Comparison of ENCODE assay signal across 8 cellular contexts in the genomic region with DNA sequence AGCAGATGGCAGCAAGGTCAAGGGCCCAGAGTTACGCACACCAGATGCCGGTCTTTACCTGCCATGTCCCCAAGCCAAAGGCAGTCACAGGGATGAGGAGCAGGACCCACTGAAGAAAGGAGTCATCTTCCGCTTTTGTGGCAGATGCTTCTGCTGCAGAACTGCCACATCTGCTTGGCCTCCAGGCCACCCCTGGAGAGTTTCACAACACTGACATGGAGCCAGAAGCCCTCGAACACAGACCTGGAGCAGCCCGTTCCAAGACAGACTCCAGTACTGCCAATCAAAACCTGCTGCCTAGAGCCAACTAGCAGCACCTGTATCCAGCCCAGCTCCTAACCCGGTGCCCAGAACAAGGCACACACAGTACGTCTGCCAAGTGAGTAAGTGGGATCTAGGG. TPM values are rescaled to one million over a fixed set of nuclear protein-coding genes. Genes with fewer than 3 reads are reported as not detected.
DNase-seq lines count a peak whose midpoint lies in the region; ATAC-seq and TF ChIP-seq lines count a peak whose summit lies in the region.
"Had no signal": no experiment of that assay in that cellular context is flagged by ENCODE, and none has a peak within 500 bp of the region (broad histone marks: within the 10 kb centered on the region; RNA-seq: fewer than 3 reads in every experiment).

No MANE protein-coding gene starts in this region.

- H3K27ac Mint-ChIP-seq in Caco-2 (ENCODE audit: unreplicated experiment) (no peak overlapping the region), natural killer cell (peak overlapping the region in 1 of 2 donors; percentile 77)
- peak overlapping the region; percentile 18 for H3K27ac Mint-ChIP-seq in activated CD4-positive, alpha-beta memory T cell treated with anti-CD3 and anti-CD28 coated beads for 36 hours

- H3K4me1 ChIP-seq in Caco-2 (peaks cover 15% of the 10 kb centered on the region), aorta (ENCODE audit: control insufficient read depth in 1 of 2, insufficient read depth in 2 of 2, low read length in 2 of 2) (no peaks in the 10 kb centered on the region)

- H3K4me3 Mint-ChIP-seq in Caco-2 (ENCODE audit: unreplicated experiment), result peak overlapping the region; percentile 86
- H3K4me3 Mint-ChIP-seq in activated CD4-positive, alpha-beta memory T cell treated with anti-CD3 and anti-CD28 coated beads for 36 hours, result peak overlapping the region; percentile 84
- peak overlapping the region; percentile 35 for H3K4me3 Mint-ChIP-seq in natural killer cell

- DNase-seq in Caco-2, result no peak
- no peak for DNase-seq in Jurkat, Clone E6-1 (ENCODE audit: low read depth, low spot score)
- no peak for DNase-seq in activated CD4-positive, alpha-beta memory T cell treated with anti-CD3 and anti-CD28 coated beads for 36 hours
- DNase-seq in natural killer cell, result no peak
- DNase-seq in aorta, result no peak
- DNase-seq in H7, result no peak
- DNase-seq: NCI-H1436 treated with DMSO at 0.1 percent for 48 hours had no signal

- H3K9me3 Mint-ChIP-seq in Caco-2 (ENCODE audit: unreplicated experiment) (no peaks in the 10 kb centered on the region), natural killer cell (no peaks in the 10 kb centered on the region)
- H3K9me3 Mint-ChIP-seq in activated CD4-positive, alpha-beta memory T cell treated with anti-CD3 and anti-CD28 coated beads for 36 hours, result no peaks in the 10 kb centered on the region

- peaks cover 94% of the 10 kb centered on the region for H3K36me3 Mint-ChIP-seq in Caco-2 (ENCODE audit: insufficient read depth, unreplicated experiment)
- peaks cover 35% of the 10 kb centered on the region for H3K36me3 Mint-ChIP-seq in activated CD4-positive, alpha-beta memory T cell treated with anti-CD3 and anti-CD28 coated beads for 36 hours
- H3K36me3 Mint-ChIP-seq in natural killer cell, result peaks cover 5% of the 10 kb centered on the region

- BruUV-seq in Caco-2 (replicated peaks; lab: Mats Ljungman, UMichigan), result no TSS peak

- H3K27me3 ChIP-seq in Caco-2 (replicated peaks; ENCODE audit: control insufficient read depth, insufficient read depth, low read length), result no peaks in the 10 kb centered on the region
- H3K27me3 ChIP-seq in aorta (ENCODE audit: control insufficient read depth in 1 of 2, insufficient read depth in 2 of 2, low read length in 1 of 2), result no peaks in the 10 kb centered on the region
- H3K27me3 ChIP-seq in H7 (ENCODE audit: control insufficient read depth, insufficient read depth, low read length), result no peaks in the 10 kb centered on the region

- no peak for ATAC-seq in natural killer cell
- ATAC-seq in aorta (ENCODE audit: low FRiP score), result no peak
- ATAC-seq in GM18517 (IDR thresholded peaks at IDR 0.05; ENCODE audit: unreplicated experiment), result no peak

- H3K36me3 ChIP-seq in Caco-2 (ENCODE audit: control insufficient read depth, insufficient read depth, low read length) (peaks cover 13% of the 10 kb centered on the region), aorta (ENCODE audit: control insufficient read depth in 1 of 2, insufficient read depth in 2 of 2, low read length in 1 of 2) (peaks cover 0 to 7% of the 10 kb centered on the region in 2 donors), H7 (replicated peaks; ENCODE audit: control insufficient read depth, insufficient read depth, low read length) (peaks cover 32% of the 10 kb centered on the region)

- H3K4me3 ChIP-seq in Caco-2 (ENCODE audit: low read depth, low read length) (no peak overlapping the region), aorta (ENCODE audit: low read length in 2 of 2) (no peak overlapping the region), H7 (ENCODE audit: insufficient read depth, low read depth, low read length) (no peak overlapping the region)
- H3K4me3 ChIP-seq in Jurkat, Clone E6-1 (ENCODE audit: low read length), result peak overlapping the region; percentile 77; the same call in 1 of the 2 replicates

- H3K27me3 Mint-ChIP-seq in Caco-2 (ENCODE audit: insufficient read depth, unreplicated experiment), result no peaks in the 10 kb centered on the region
- no peaks in the 10 kb centered on the region for H3K27me3 Mint-ChIP-seq in activated CD4-positive, alpha-beta memory T cell treated with anti-CD3 and anti-CD28 coated beads for 36 hours
- H3K27me3 Mint-ChIP-seq in natural killer cell (ENCODE audit: low read depth in 2 of 2), result no peaks in the 10 kb centered on the region

- CTCF ChIA-PET in Caco-2 (lab: Charles Lee), result no interaction called here
- CTCF ChIA-PET in activated CD4-positive, alpha-beta memory T cell treated with anti-CD3 and anti-CD28 coated beads for 36 hours (lab: Charles Lee), result interaction anchor here (1.0 to 7.6 kb wide), 3 partner anchors 16 to 211 kb away, joined by 3 to 69 read pairs (median 3); no protein-coding TSS in a partner anchor

- POLR2A ChIA-PET in Caco-2 (lab: Charles Lee), result no interaction called here
- POLR2A ChIA-PET in activated CD4-positive, alpha-beta memory T cell treated with anti-CD3 and anti-CD28 coated beads for 36 hours (lab: Charles Lee), result interaction anchor here (14.0 kb wide), 1 partner anchor 14 kb away, joined by 381 read pairs; no protein-coding TSS in a partner anchor

- TF ChIP-seq CTCF in Caco-2 (IDR thresholded peaks at IDR 0.05; ENCODE audit: insufficient read depth in 1 of 2, low read depth in 1 of 2, low read length in 1 of 2, severe bottlenecking in 1 of 2, unreplicated experiment in 1 of 2) (no peak), natural killer cell (IDR thresholded peaks at IDR 0.05) (no peak)

- no peak overlapping the region for H3K27ac ChIP-seq in aorta (ENCODE audit: low read depth in 1 of 2, low read length in 2 of 2)

- H3K4me1 Mint-ChIP-seq in Caco-2 (ENCODE audit: low read depth, unreplicated experiment) (peaks cover 13% of the 10 kb centered on the region), natural killer cell (peaks cover 26 to 36% of the 10 kb centered on the region in 2 donors)
- H3K4me1 Mint-ChIP-seq in activated CD4-positive, alpha-beta memory T cell treated with anti-CD3 and anti-CD28 coated beads for 36 hours (ENCODE audit: low read depth), result peaks cover 51% of the 10 kb centered on the region

- WGBS in aorta, 2 donors, result 75 to 83% methylated on average over 7 of the region's 7 CpGs

- H3K9me3 ChIP-seq in Caco-2 (no peaks in the 10 kb centered on the region), aorta (ENCODE audit: control insufficient read depth, low read length) (no peaks in the 10 kb centered on the region)

- intact Hi-C loops in Caco-2 (cut with micrococcal nuclease; ENCODE audit: unreplicated experiment), result no loop called here
- intact Hi-C loops in activated CD4-positive, alpha-beta memory T cell treated with anti-CD3 and anti-CD28 coated beads for 36 hours (cut with micrococcal nuclease), result loop anchor here (10.0 kb wide), 2 partner anchors 50 to 130 kb away; no protein-coding TSS in a partner anchor
- intact Hi-C loops in natural killer cell (cut with micrococcal nuclease), result no loop called here
- intact Hi-C loops in aorta (cut with DNase I), result loop anchor here (5.0 to 10.0 kb wide), 2 partner anchors 60 to 63 kb away; a partner anchor contains a TSS

RNA-seq across cellular contexts. Expression of a gene that starts 1.5 kb away (rescaled TPM):
- total RNA-seq in Caco-2 (2022), result 54.9 and 57.5 TPM in 2 replicates
- 68.0 TPM for polyA plus RNA-seq in Jurkat, Clone E6-1 (2012; ENCODE audit: insufficient read depth, insufficient read length)
- 10 to 100 TPM; 24.7 to 26.0 TPM for total RNA-seq in activated CD4-positive, alpha-beta memory T cell treated with anti-CD3 and anti-CD28 coated beads for 36 hours
- total RNA-seq in natural killer cell, result 10 to 100 TPM; 35.6 to 44.4 (median 37.2) TPM
- 10 to 100 TPM; 29.2 to 41.2 TPM for total RNA-seq in aorta
- 10 to 100 TPM; 79.5 to 85.4 TPM for polyA plus RNA-seq in aorta
- 30.6 and 31.8 TPM in 2 replicates for total RNA-seq in H7 (2014; rRNA removed; shearing (Covaris generic))

RNA-seq across cellular contexts. Expression of a gene that starts 1.6 kb away (rescaled TPM):
- total RNA-seq in Caco-2 (2022), result 32.3 and 34.4 TPM in 2 replicates
- 71.4 TPM for polyA plus RNA-seq in Jurkat, Clone E6-1 (2012; ENCODE audit: insufficient read depth, insufficient read length)
- total RNA-seq in activated CD4-positive, alpha-beta memory T cell treated with anti-CD3 and anti-CD28 coated beads for 36 hours, result 10 to 100 TPM; 12.5 to 15.5 TPM
- total RNA-seq in natural killer cell, result 10 to 100 TPM; 14.3 to 14.9 (median 14.7) TPM
- 1 to 10 TPM; 9.2 to 9.9 TPM for total RNA-seq in aorta
- 10 to 100 TPM; 26.6 to 29.2 TPM for polyA plus RNA-seq in aorta
- 25.8 and 28.1 TPM in 2 replicates for total RNA-seq in H7 (2014; rRNA removed; shearing (Covaris generic))

RNA-seq across cellular contexts. Expression of a gene that starts 6.7 kb away (rescaled TPM):
- total RNA-seq in Caco-2 (2022) (1,995 and 2,182 TPM in 2 replicates), natural killer cell (1,000 to 10,000 TPM; 1,409 to 1,616 (median 1,600) TPM), aorta (1,000 to 10,000 TPM; 1,304 to 1,328 TPM)
- 3,453 TPM for polyA plus RNA-seq in Jurkat, Clone E6-1 (2012; ENCODE audit: insufficient read depth, insufficient read length)
- total RNA-seq in activated CD4-positive, alpha-beta memory T cell treated with anti-CD3 and anti-CD28 coated beads for 36 hours, result 1,000 to 10,000 TPM; 3,340 to 3,454 TPM
- 1,000 to 10,000 TPM; 2,763 to 3,584 TPM for polyA plus RNA-seq in aorta
- 2,813 and 2,948 TPM in 2 replicates for total RNA-seq in H7 (2014; rRNA removed; shearing (Covaris generic))

RNA-seq across cellular contexts. Expression of a gene that starts 6.8 kb away (rescaled TPM):
- total RNA-seq in Caco-2 (2022) (60.1 and 65.6 TPM in 2 replicates), natural killer cell (10 to 100 TPM; 23.8 to 37.0 (median 28.1) TPM), aorta (10 to 100 TPM; 18.6 to 37.0 TPM)
- 35.3 TPM for polyA plus RNA-seq in Jurkat, Clone E6-1 (2012; ENCODE audit: insufficient read depth, insufficient read length)
- total RNA-seq in activated CD4-positive, alpha-beta memory T cell treated with anti-CD3 and anti-CD28 coated beads for 36 hours, result 10 to 100 TPM; 20.8 to 20.9 TPM
- 10 to 100 TPM; 10.8 to 30.3 TPM for polyA plus RNA-seq in aorta
- total RNA-seq in H7 (2014; rRNA removed; shearing (Covaris generic)), result 61.0 and 64.6 TPM in 2 replicates

RNA-seq across cellular contexts. Expression of a gene that starts 18.8 kb away (rescaled TPM):
- total RNA-seq in Caco-2 (2022) (31.6 and 32.4 TPM in 2 replicates), natural killer cell (10 to 100 TPM; 13.8 to 23.5 (median 21.3) TPM), aorta (10 to 100 TPM; 13.3 to 16.3 TPM)
- 29.1 TPM for polyA plus RNA-seq in Jurkat, Clone E6-1 (2012; ENCODE audit: insufficient read depth, insufficient read length)
- 10 to 100 TPM; 16.9 to 18.2 TPM for total RNA-seq in activated CD4-positive, alpha-beta memory T cell treated with anti-CD3 and anti-CD28 coated beads for 36 hours
- 10 to 100 TPM; 15.7 to 23.6 TPM for polyA plus RNA-seq in aorta
- 42.0 and 45.2 TPM in 2 replicates for total RNA-seq in H7 (2014; rRNA removed; shearing (Covaris generic))

Comparison
In these comparisons a context has a peak if more than half of its experiments do, and no peak if none do; other contexts are left out.
1. H3K4me3 Mint-ChIP-seq: peak in every context shown above with its lines; median percentile 86 in Caco-2; 84 in activated CD4-positive, alpha-beta memory T cell treated with anti-CD3 and anti-CD28 coated beads for 36 hours; 35 in natural killer cell.
2. intact Hi-C loops: an anchor here in activated CD4-positive, alpha-beta memory T cell treated with anti-CD3 and anti-CD28 coated beads for 36 hours (10.0 kb wide) and aorta (5.0 to 10.0 kb wide); none called in Caco-2 and natural killer cell.